Comparison of ENCODE assay signal across 27 cellular contexts in genomic region chr4:154953691-154954090, GRCh38.
"Had no signal": no experiment of that assay in that cellular context is flagged by ENCODE, and none has a peak within 500 bp of the region (broad histone marks: within the 10 kb centered on the region; RNA-seq: fewer than 3 reads in every experiment).

No MANE protein-coding gene starts in this region.

- H3K9me3 Mint-ChIP-seq: activated T-helper 1 cell treated with anti-CD3 and anti-CD28 coated beads, Interleukin-12 subunit alpha, Interleukin-12 subunit beta, Interleukin-2, Interleukin-4 antibody, amounts not matched to agents 30 ng/mL and 10 ng/mL and 1 ng/mL, durations not matched to agents 14 hours and 24 hours and 36 hours; central memory CD8-positive, alpha-beta T cell had no signal

- H3K27ac Mint-ChIP-seq: activated CD8-positive, alpha-beta T cell treated with anti-CD3 and anti-CD28 coated beads, Interleukin-2, amount 10 ng/mL, durations not matched to agents 7 days and 5 days; activated naive CD4-positive, alpha-beta T cell treated with anti-CD3 and anti-CD28 coated beads, Interleukin-2, amount 50 U/mL, for 72 hours; activated naive CD8-positive, alpha-beta T cell treated with anti-CD3 and anti-CD28 coated beads, Interleukin-2, amount 50 U/mL, for 24 hours; activated T-cell treated with anti-CD3 and anti-CD28 coated beads, Interleukin-2, amount 50 U/mL, for 24 hours; activated T-helper 1 cell treated with anti-CD3 and anti-CD28 coated beads, Interleukin-12 subunit alpha, Interleukin-12 subunit beta, Interleukin-2, Interleukin-4 antibody, amounts not matched to agents 30 ng/mL and 10 ng/mL and 1 ng/mL, durations not matched to agents 14 hours and 24 hours and 36 hours; T-helper 1 cell treated with Interleukin-12 subunit alpha and Interleukin-12 subunit beta and Interleukin-4 antibody, amounts not matched to agents 30 μg/mL and 1 μg/mL, for 36 hours had no signal

- H3K4me3 Mint-ChIP-seq: activated CD8-positive, alpha-beta T cell treated with anti-CD3 and anti-CD28 coated beads, Interleukin-2, amount 10 ng/mL, durations not matched to agents 7 days and 5 days; activated naive CD8-positive, alpha-beta T cell treated with anti-CD3 and anti-CD28 coated beads, Interleukin-2, amount 50 U/mL, for 24 hours; activated T-cell treated with anti-CD3 and anti-CD28 coated beads, Interleukin-2, amount 50 U/mL, for 24 hours; activated T-helper 1 cell treated with anti-CD3 and anti-CD28 coated beads, Interleukin-12 subunit alpha, Interleukin-12 subunit beta, Interleukin-2, Interleukin-4 antibody, amounts not matched to agents 30 ng/mL and 10 ng/mL and 1 ng/mL, durations not matched to agents 14 hours and 24 hours and 36 hours; central memory CD8-positive, alpha-beta T cell; T-helper 1 cell treated with Interleukin-12 subunit alpha and Interleukin-12 subunit beta and Interleukin-4 antibody, amounts not matched to agents 30 μg/mL and 1 μg/mL, for 36 hours had no signal

- DNase-seq: activated CD4-positive, alpha-beta T cell treated with anti-CD3 and anti-CD28 coated beads for 48 hours; activated CD4-positive, alpha-beta T cell treated with anti-CD3 and anti-CD28 coated beads, Interleukin-2, amount 50 U/mL, for 4 hours; activated CD4-positive, CD25-positive, alpha-beta regulatory T cell treated with anti-CD3 and anti-CD28 coated beads, Interleukin-2, amount 50 U/mL, for 72 hours; activated CD8-positive, alpha-beta T cell treated with anti-CD3 and anti-CD28 coated beads, Interleukin-2, amount 10 ng/mL, durations not matched to agents 7 days and 5 days; activated effector memory CD4-positive, alpha-beta T cell treated with Interleukin-2 at 50 U/mL for 16 hours; activated naive CD4-positive, alpha-beta T cell; activated naive CD8-positive, alpha-beta T cell treated with anti-CD3 and anti-CD28 coated beads, Interleukin-2, amount 50 U/mL, for 24 hours; activated T-cell treated with anti-CD3 and anti-CD28 coated beads, Interleukin-2, amount 50 U/mL, for 24 hours; amniotic stem cell; body of pancreas; cortex of kidney; NCI-H1092 treated with DMSO at 0.1 percent for 48 hours; NCI-H1417 treated with DMSO at 0.1 percent for 48 hours; NCI-H1694; NCI-H2029; NCI-H2107; NCI-H2171 treated with DMSO at 0.1 percent for 48 hours; NCI-H226; NCI-H510A; NCI-H69; NK-92 treated with Interleukin-12 subunit alpha and Interleukin-12 subunit beta, amount 100 ng/mL, for 24 hours; PC-3; SHP77 treated with DMSO at 0.1 percent for 48 hours had no signal

- H3K4me1 Mint-ChIP-seq: activated naive CD8-positive, alpha-beta T cell treated with anti-CD3 and anti-CD28 coated beads, Interleukin-2, amount 50 U/mL, for 24 hours; central memory CD8-positive, alpha-beta T cell had no signal

- ATAC-seq: activated CD8-positive, alpha-beta T cell treated with anti-CD3 and anti-CD28 coated beads, Interleukin-2, amount 10 ng/mL, durations not matched to agents 7 days and 5 days; activated naive CD4-positive, alpha-beta T cell treated with anti-CD3 and anti-CD28 coated beads, Interleukin-2, amount 50 U/mL, for 72 hours; activated naive CD8-positive, alpha-beta T cell treated with anti-CD3 and anti-CD28 coated beads, Interleukin-2, amount 50 U/mL, for 24 hours; body of pancreas; PC-3 had no signal

- H3K27me3 Mint-ChIP-seq: activated naive CD8-positive, alpha-beta T cell treated with anti-CD3 and anti-CD28 coated beads, Interleukin-2, amount 50 U/mL, for 24 hours; activated T-cell treated with anti-CD3 and anti-CD28 coated beads, Interleukin-2, amount 50 U/mL, for 24 hours; central memory CD8-positive, alpha-beta T cell had no signal
